Comparison of ENCODE assay signal across 1 cellular context in the genomic region with DNA sequence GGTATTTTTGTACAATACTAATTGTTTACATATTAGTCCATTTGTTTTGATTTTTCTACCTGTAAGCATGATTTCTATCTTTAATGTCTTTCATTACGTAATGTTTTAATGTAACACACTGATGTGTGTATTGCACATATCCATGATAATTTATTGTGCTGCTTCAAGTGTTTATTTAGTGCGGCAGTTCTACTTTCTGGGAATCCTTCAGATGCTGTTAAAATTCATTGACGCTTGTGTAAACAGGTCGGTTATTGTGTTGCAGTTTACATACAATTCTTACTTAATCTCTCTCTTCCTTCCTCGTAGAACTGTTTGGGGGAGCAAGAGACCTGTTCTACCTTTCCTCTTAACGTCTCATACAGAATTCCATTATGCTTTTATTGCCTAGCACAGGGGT.
TF ChIP-seq lines count a peak whose summit lies in the region.

No MANE protein-coding gene starts in this region.

TF ChIP-seq in WTC11, 78 proteins besides CTCF, POLR2A, EP300 and RAD21 (continued from another document):
- TF ChIP-seq, protein P1, sequence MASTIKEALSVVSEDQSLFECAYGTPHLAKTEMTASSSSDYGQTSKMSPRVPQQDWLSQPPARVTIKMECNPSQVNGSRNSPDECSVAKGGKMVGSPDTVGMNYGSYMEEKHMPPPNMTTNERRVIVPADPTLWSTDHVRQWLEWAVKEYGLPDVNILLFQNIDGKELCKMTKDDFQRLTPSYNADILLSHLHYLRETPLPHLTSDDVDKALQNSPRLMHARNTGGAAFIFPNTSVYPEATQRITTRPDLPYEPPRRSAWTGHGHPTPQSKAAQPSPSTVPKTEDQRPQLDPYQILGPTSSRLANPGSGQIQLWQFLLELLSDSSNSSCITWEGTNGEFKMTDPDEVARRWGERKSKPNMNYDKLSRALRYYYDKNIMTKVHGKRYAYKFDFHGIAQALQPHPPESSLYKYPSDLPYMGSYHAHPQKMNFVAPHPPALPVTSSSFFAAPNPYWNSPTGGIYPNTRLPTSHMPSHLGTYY (CRISPR knock-in tag; IDR thresholded peaks at IDR 0.05), result no peak
- TF ChIP-seq, protein P2, sequence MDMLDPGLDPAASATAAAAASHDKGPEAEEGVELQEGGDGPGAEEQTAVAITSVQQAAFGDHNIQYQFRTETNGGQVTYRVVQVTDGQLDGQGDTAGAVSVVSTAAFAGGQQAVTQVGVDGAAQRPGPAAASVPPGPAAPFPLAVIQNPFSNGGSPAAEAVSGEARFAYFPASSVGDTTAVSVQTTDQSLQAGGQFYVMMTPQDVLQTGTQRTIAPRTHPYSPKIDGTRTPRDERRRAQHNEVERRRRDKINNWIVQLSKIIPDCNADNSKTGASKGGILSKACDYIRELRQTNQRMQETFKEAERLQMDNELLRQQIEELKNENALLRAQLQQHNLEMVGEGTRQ (CRISPR knock-in tag; IDR thresholded peaks at IDR 0.05), result no peak
- no peak for TF ChIP-seq NFATC4 (CRISPR knock-in tag; IDR thresholded peaks at IDR 0.05)
TF ChIP-seq in WTC11: peak in this region for 0.
